In genomic region chr6:37809144-37809543, GRCh38 we compare ENCODE assay signal across 14 cellular contexts.
DNase-seq lines count a peak whose midpoint lies in the region; ATAC-seq and TF ChIP-seq lines count a peak whose summit lies in the region.
"Had no signal": no experiment of that assay in that cellular context is flagged by ENCODE, and none has a peak within 500 bp of the region (broad histone marks: within the 10 kb centered on the region; RNA-seq: fewer than 3 reads in every experiment).

No MANE protein-coding gene starts in this region.

- H3K27me3 Mint-ChIP-seq in nephron progenitor cell (ENCODE audit: low read depth, poor library complexity) = peaks cover 14% of the 10 kb centered on the region

- H3K4me3 Mint-ChIP-seq in nephron progenitor cell = peak overlapping the region; percentile 5
- H3K4me3 Mint-ChIP-seq: activated T-cell treated with anti-CD3 and anti-CD28 coated beads, Interleukin-2, amount 50 U/mL, for 4 hours; T-cell had no signal

- peaks cover 28 to 36% (median 33%) of the 10 kb centered on the region in 10 experiments for H3K4me1 ChIP-seq in BLaER1 treated with 17β-estradiol and CSF1 and Interleukin-3, amounts not matched to agents 10 nM and 100 nM
- H3K4me1 ChIP-seq: pancreas had no signal

- peaks cover 0 to 14% (median 4%) of the 10 kb centered on the region in 11 experiments; a peak in 6 of 22 replicates for H3K9me3 ChIP-seq in BLaER1 treated with 17β-estradiol and CSF1 and Interleukin-3, amounts not matched to agents 10 nM and 100 nM (replicated peaks in 1 of 11)
- H3K9me3 ChIP-seq: pancreas had no signal

- no peaks in the 10 kb centered on the region for H3K27me3 ChIP-seq in BLaER1 treated with 17β-estradiol and CSF1 and Interleukin-3, amounts not matched to agents 10 nM and 100 nM
- H3K27me3 ChIP-seq: dorsolateral prefrontal cortex, pancreas had no signal

- no peaks in the 10 kb centered on the region for H3K36me3 ChIP-seq in BLaER1 treated with 17β-estradiol and CSF1 and Interleukin-3, amounts not matched to agents 10 nM and 100 nM
- H3K36me3 ChIP-seq: pancreas had no signal

- no peaks in the 10 kb centered on the region for H3K36me3 Mint-ChIP-seq in nephron progenitor cell (ENCODE audit: low read depth)
- H3K36me3 Mint-ChIP-seq: T-cell had no signal

- no peak overlapping the region for H3K9ac ChIP-seq in BLaER1 treated with 17β-estradiol and CSF1 and Interleukin-3, amounts not matched to agents 10 nM and 100 nM
- H3K9ac ChIP-seq: KMS-11 had no signal

- DNase-seq in NCI-H69 (lab: John Stamatoyannopoulos, UW) (peak; percentile 31), fibroblast of mammary gland (ENCODE audit: low read depth) (peak; percentile 70), nephron progenitor cell (no peak), globus pallidus (ENCODE audit: low spot score) (no peak), DMS53 treated with DMSO at 0.1 percent for 48 hours (lab: John Stamatoyannopoulos, UW; ENCODE audit: unreplicated experiment) (no peak)
- no peak for DNase-seq in stimulated activated CD4-positive, alpha-beta T cell treated with anti-CD3 and anti-CD28 coated beads, Interleukin-4, amount 100 ng/mL, for 24 hours
- DNase-seq: activated T-cell treated with anti-CD3 and anti-CD28 coated beads, Interleukin-2, amount 50 U/mL, for 4 hours; pancreas; stimulated activated CD4-positive, alpha-beta T cell treated with anti-CD3 and anti-CD28 coated beads, Interleukin-1b, Interleukin-23, amount 100 ng/mL, for 48 hours; T-cell had no signal

- H3K4me1 Mint-ChIP-seq in nephron progenitor cell = peaks cover 30% of the 10 kb centered on the region
- H3K4me1 Mint-ChIP-seq: T-cell had no signal

- no peaks in the 10 kb centered on the region for H4K20me1 ChIP-seq in BLaER1 treated with 17β-estradiol and CSF1 and Interleukin-3, amounts not matched to agents 10 nM and 100 nM

- no peak overlapping the region for H3K27ac ChIP-seq in BLaER1 treated with 17β-estradiol and CSF1 and Interleukin-3, amounts not matched to agents 10 nM and 100 nM
- H3K27ac ChIP-seq: KMS-11, pancreas had no signal

- no peak for ATAC-seq in GM21515 (IDR thresholded peaks at IDR 0.05; ENCODE audit: unreplicated experiment)
- ATAC-seq: activated T-cell treated with anti-CD3 and anti-CD28 coated beads, Interleukin-2, amount 50 U/mL, for 4 hours; pancreas; T-cell had no signal

- H3K4me3 ChIP-seq in BLaER1 treated with 17β-estradiol and CSF1 and Interleukin-3, amounts not matched to agents 10 nM and 100 nM = no peak overlapping the region
- no peak overlapping the region for H3K4me3 ChIP-seq in fibroblast of mammary gland (ENCODE audit: control insufficient read depth, low read depth, low read length)
- H3K4me3 ChIP-seq: dorsolateral prefrontal cortex, pancreas had no signal

- no peak overlapping the region for H3K27ac Mint-ChIP-seq in nephron progenitor cell
- H3K27ac Mint-ChIP-seq: T-cell had no signal

- H3K4me2 ChIP-seq in BLaER1 treated with 17β-estradiol and CSF1 and Interleukin-3, amounts not matched to agents 10 nM and 100 nM = peak overlapping the region in 10 of 11 experiments; percentile 1 to 70 (median 60); a peak in 17 of 22 replicates
- H3K4me2 ChIP-seq: KMS-11 had no signal

- peaks cover 15% of the 10 kb centered on the region for H3K9me3 Mint-ChIP-seq in nephron progenitor cell
- H3K9me3 Mint-ChIP-seq: activated T-cell treated with anti-CD3 and anti-CD28 coated beads, Interleukin-2, amount 50 U/mL, for 4 hours; T-cell had no signal

- TF ChIP-seq CTCF in fibroblast of mammary gland (conservative IDR thresholded peaks at IDR 0.05; ENCODE audit: control insufficient read depth, insufficient read depth, low read depth, low read length) = no peak
- TF ChIP-seq CTCF in nephron progenitor cell (IDR thresholded peaks at IDR 0.05) = no peak

Comparison
In these comparisons a context has a peak if more than half of its experiments do, and no peak if none do; other contexts are left out.
1. DNase-seq: peak in NCI-H69 (single experiment) and fibroblast of mammary gland (single experiment); none in nephron progenitor cell (single experiment), globus pallidus (single experiment), stimulated activated CD4-positive, alpha-beta T cell treated with anti-CD3 and anti-CD28 coated beads, Interleukin-4, amount 100 ng/mL, for 24 hours (single experiment) and DMS53 treated with DMSO at 0.1 percent for 48 hours (single experiment).